ENCODE assay signal across 8 cellular contexts in the genomic region with DNA sequence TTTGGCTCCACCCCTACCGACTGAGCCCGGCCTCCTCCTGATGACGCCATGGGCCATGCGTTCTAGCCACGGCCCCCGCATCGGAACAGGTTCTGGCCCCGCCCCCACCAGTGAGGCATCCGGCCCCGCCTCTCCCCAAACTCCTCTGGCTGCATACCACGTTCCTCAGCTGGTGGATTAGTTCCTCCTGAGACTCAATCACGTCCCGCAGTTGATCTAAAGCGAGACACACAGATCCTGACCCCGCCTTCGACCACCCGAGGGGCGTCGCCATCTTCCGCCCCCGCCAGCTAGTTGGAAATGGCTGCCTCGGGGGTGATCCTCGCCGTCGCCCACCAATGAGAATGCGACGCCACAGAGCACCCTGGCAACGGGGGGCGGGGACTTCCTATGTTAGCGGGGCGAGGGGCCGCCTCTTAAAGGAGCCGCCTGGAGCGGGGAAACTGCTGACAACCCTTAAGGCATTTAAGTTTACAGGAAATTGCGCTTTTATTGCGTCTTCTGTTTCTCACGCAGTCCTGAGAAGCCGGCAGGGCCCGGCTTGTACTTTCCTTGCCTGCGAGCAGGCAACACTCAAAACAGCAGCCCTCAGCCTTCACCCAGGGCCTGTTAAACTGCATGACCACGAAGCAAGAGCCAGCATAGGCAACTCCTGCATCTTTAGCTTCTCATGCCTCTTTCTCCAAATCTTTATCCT.
DNase-seq lines count a peak whose midpoint lies in the region; ATAC-seq and TF ChIP-seq lines count a peak whose summit lies in the region.

Gene SPATA24 (minus strand): TSS at position 303 of the 697 bp plus-strand sequence. CDS start 29 bp downstream, at position 274.

- peak; percentile 84 for ATAC-seq in GM19035 (IDR thresholded peaks at IDR 0.05; ENCODE audit: unreplicated experiment)
- ATAC-seq in HG03342 (IDR thresholded peaks at IDR 0.05; ENCODE audit: unreplicated experiment): peak; percentile 81
- peak; percentile 95 for ATAC-seq in central memory CD8-positive, alpha-beta T cell (replicated peaks; ENCODE audit: extremely low read depth, poor library complexity, severe bottlenecking)

- no peaks in the 10 kb centered on the region for H3K9me3 Mint-ChIP-seq in central memory CD8-positive, alpha-beta T cell

- no peak for TF ChIP-seq CTCF in AG09319 (IDR thresholded peaks at IDR 0.05; ENCODE audit: low read depth, low read length)

- peak within 1 kb of the TSS; percentile 81 for H3K4me3 Mint-ChIP-seq in central memory CD8-positive, alpha-beta T cell

- DNase-seq in AG09319 (ENCODE audit: extremely low read depth, low read depth) (peak; percentile 93), NCI-H345 treated with DMSO at 0.1 percent for 48 hours (lab: John Stamatoyannopoulos, UW; ENCODE audit: unreplicated experiment) (peak; percentile 97), iris pigment epithelial cell (ENCODE audit: low read depth) (peak; percentile 98)
- peak; percentile 98 for DNase-seq in activated CD4-positive, CD25-positive, alpha-beta regulatory T cell treated with anti-CD3 and anti-CD28 coated beads, Interleukin-2, amount 50 U/mL, for 16 hours (ENCODE audit: low read depth, low spot score)
- peak; percentile 91 to 96 for DNase-seq in central memory CD8-positive, alpha-beta T cell (ENCODE audit: low spot score in 2 of 2)
- DNase-seq in stimulated activated CD4-positive, alpha-beta T cell treated with anti-CD3 and anti-CD28 coated beads, Interleukin-12 subunit alpha, Interleukin-12 subunit beta, amount 100 ng/mL, for 24 hours (ENCODE audit: low read depth in 2 of 2): peak; percentile 96 to 98

- peaks cover 33% of the 10 kb centered on the region for H3K4me1 Mint-ChIP-seq in central memory CD8-positive, alpha-beta T cell

- peaks cover 6% of the 10 kb centered on the region for H3K36me3 Mint-ChIP-seq in central memory CD8-positive, alpha-beta T cell (ENCODE audit: insufficient read depth)

- no peaks in the 10 kb centered on the region for H3K27me3 Mint-ChIP-seq in central memory CD8-positive, alpha-beta T cell

- peak within 1 kb of the TSS; percentile 87 for H3K27ac Mint-ChIP-seq in central memory CD8-positive, alpha-beta T cell (ENCODE audit: low read depth)

Comparison
In these comparisons a context has a peak if more than half of its experiments do, and no peak if none do; other contexts are left out.
1. Peak in every context shown above with its lines: DNase-seq and ATAC-seq.